In genomic region chr7:1473864-1474512, GRCh38 we compare ENCODE assay signal across 1 cellular context.
TF ChIP-seq lines count a peak whose summit lies in the region.

No MANE protein-coding gene starts in this region.

TF ChIP-seq in K562, 482 proteins besides CTCF, POLR2A, EP300 and RAD21 (continued from another document and continues in another):
- TF ChIP-seq, protein P1, sequence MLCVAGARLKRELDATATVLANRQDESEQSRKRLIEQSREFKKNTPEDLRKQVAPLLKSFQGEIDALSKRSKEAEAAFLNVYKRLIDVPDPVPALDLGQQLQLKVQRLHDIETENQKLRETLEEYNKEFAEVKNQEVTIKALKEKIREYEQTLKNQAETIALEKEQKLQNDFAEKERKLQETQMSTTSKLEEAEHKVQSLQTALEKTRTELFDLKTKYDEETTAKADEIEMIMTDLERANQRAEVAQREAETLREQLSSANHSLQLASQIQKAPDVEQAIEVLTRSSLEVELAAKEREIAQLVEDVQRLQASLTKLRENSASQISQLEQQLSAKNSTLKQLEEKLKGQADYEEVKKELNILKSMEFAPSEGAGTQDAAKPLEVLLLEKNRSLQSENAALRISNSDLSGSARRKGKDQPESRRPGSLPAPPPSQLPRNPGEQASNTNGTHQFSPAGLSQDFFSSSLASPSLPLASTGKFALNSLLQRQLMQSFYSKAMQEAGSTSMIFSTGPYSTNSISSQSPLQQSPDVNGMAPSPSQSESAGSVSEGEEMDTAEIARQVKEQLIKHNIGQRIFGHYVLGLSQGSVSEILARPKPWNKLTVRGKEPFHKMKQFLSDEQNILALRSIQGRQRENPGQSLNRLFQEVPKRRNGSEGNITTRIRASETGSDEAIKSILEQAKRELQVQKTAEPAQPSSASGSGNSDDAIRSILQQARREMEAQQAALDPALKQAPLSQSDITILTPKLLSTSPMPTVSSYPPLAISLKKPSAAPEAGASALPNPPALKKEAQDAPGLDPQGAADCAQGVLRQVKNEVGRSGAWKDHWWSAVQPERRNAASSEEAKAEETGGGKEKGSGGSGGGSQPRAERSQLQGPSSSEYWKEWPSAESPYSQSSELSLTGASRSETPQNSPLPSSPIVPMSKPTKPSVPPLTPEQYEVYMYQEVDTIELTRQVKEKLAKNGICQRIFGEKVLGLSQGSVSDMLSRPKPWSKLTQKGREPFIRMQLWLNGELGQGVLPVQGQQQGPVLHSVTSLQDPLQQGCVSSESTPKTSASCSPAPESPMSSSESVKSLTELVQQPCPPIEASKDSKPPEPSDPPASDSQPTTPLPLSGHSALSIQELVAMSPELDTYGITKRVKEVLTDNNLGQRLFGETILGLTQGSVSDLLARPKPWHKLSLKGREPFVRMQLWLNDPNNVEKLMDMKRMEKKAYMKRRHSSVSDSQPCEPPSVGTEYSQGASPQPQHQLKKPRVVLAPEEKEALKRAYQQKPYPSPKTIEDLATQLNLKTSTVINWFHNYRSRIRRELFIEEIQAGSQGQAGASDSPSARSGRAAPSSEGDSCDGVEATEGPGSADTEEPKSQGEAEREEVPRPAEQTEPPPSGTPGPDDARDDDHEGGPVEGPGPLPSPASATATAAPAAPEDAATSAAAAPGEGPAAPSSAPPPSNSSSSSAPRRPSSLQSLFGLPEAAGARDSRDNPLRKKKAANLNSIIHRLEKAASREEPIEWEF (CRISPR knock-in tag; IDR thresholded peaks at IDR 0.05): no peak
- TF ChIP-seq MEF2D (tag; conservative IDR thresholded peaks at IDR 0.05; ENCODE audit: low read depth) (no peak), CREM (IDR thresholded peaks at IDR 0.05; ENCODE audit: low read depth) (peak; percentile 61), GABPB1 (CRISPR knock-in tag; IDR thresholded peaks at IDR 0.05) (peak; percentile 59; the same call in 1 of the 2 replicates), HDAC8 (tag; IDR thresholded peaks at IDR 0.05) (no peak), LARP7 (IDR thresholded peaks at IDR 0.05) (no peak), CTCFL (IDR thresholded peaks at IDR 0.05; ENCODE audit: borderline replicate concordance, insufficient read depth, low read depth, low read length, poor library complexity, severe bottlenecking) (peak; percentile 87), SETDB1 (IDR thresholded peaks at IDR 0.05; ENCODE audit: low read length) (no peak), NCOA6 (IDR thresholded peaks at IDR 0.05) (no peak), TAL1 (IDR thresholded peaks at IDR 0.05) (no peak), ZBTB33 (CRISPR knock-in tag; IDR thresholded peaks at IDR 0.05) (peak; percentile 95), ESRRA (IDR thresholded peaks at IDR 0.05; ENCODE audit: borderline replicate concordance, low read depth) (peak; percentile 41; the same call in 1 of the 2 replicates), RBM25 (IDR thresholded peaks at IDR 0.05; ENCODE audit: low read depth, low read length, severe bottlenecking) (no peak), SOX6 (IDR thresholded peaks at IDR 0.05) (0 out of 2 replicates have a peak, but pooled peaks have one; percentile 42), TARDBP (IDR thresholded peaks at IDR 0.05) (no peak), ZNF175 (CRISPR knock-in tag; IDR thresholded peaks at IDR 0.05; ENCODE audit: low read depth) (no peak), HOXB6 (CRISPR knock-in tag; IDR thresholded peaks at IDR 0.05; ENCODE audit: borderline replicate concordance) (no peak), GTF2E2 (tag; IDR thresholded peaks at IDR 0.05) (no peak), ZNF75A (CRISPR knock-in tag; IDR thresholded peaks at IDR 0.05) (no peak), ELF4 (CRISPR knock-in tag; IDR thresholded peaks at IDR 0.05) (no peak), LEF1 (IDR thresholded peaks at IDR 0.05) (peak; percentile 85), U2AF2 (optimal IDR thresholded peaks at IDR 0.05; ENCODE audit: low read depth, low read length) (no peak), ZNF449 (CRISPR knock-in tag; IDR thresholded peaks at IDR 0.05) (no peak), HDAC2 (IDR thresholded peaks at IDR 0.05) (no peak), CBFB (CRISPR knock-in tag; IDR thresholded peaks at IDR 0.05) (peak; percentile 82; the same call in 1 of the 2 replicates), ETS2 (tag; IDR thresholded peaks at IDR 0.05; ENCODE audit: borderline replicate concordance, poor library complexity, severe bottlenecking) (no peak), TFAM (CRISPR knock-in tag; conservative IDR thresholded peaks at IDR 0.05) (no peak), HNRNPH1 (optimal IDR thresholded peaks at IDR 0.05; ENCODE audit: low read depth, low read length) (no peak), RUNX1 (IDR thresholded peaks at IDR 0.05; ENCODE audit: low read depth) (peak; percentile 13; the same call in 1 of the 2 replicates), RNF2 (IDR thresholded peaks at IDR 0.05) (no peak), FOXM1 (IDR thresholded peaks at IDR 0.05; ENCODE audit: low read depth) (no peak), FOXM1 (CRISPR knock-in tag; IDR thresholded peaks at IDR 0.05; ENCODE audit: low read depth) (peak; percentile 53; the same call in 1 of the 2 replicates), ZFPM2 (CRISPR knock-in tag; IDR thresholded peaks at IDR 0.05) (no peak), HDAC3 (IDR thresholded peaks at IDR 0.05; ENCODE audit: borderline replicate concordance, partially characterized antibody) (no peak), E2F3 (CRISPR knock-in tag; IDR thresholded peaks at IDR 0.05) (0 out of 2 replicates have a peak, but pooled peaks have one; percentile 28), ZNF3 (CRISPR knock-in tag; IDR thresholded peaks at IDR 0.05) (no peak)
- TF ChIP-seq, protein P2, sequence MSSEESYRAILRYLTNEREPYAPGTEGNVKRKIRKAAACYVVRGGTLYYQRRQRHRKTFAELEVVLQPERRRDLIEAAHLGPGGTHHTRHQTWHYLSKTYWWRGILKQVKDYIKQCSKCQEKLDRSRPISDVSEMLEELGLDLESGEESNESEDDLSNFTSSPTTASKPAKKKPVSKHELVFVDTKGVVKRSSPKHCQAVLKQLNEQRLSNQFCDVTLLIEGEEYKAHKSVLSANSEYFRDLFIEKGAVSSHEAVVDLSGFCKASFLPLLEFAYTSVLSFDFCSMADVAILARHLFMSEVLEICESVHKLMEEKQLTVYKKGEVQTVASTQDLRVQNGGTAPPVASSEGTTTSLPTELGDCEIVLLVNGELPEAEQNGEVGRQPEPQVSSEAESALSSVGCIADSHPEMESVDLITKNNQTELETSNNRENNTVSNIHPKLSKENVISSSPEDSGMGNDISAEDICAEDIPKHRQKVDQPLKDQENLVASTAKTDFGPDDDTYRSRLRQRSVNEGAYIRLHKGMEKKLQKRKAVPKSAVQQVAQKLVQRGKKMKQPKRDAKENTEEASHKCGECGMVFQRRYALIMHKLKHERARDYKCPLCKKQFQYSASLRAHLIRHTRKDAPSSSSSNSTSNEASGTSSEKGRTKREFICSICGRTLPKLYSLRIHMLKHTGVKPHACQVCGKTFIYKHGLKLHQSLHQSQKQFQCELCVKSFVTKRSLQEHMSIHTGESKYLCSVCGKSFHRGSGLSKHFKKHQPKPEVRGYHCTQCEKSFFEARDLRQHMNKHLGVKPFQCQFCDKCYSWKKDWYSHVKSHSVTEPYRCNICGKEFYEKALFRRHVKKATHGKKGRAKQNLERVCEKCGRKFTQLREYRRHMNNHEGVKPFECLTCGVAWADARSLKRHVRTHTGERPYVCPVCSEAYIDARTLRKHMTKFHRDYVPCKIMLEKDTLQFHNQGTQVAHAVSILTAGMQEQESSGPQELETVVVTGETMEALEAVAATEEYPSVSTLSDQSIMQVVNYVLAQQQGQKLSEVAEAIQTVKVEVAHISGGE (CRISPR knock-in tag; IDR thresholded peaks at IDR 0.05): no peak
- TF ChIP-seq, protein P3, sequence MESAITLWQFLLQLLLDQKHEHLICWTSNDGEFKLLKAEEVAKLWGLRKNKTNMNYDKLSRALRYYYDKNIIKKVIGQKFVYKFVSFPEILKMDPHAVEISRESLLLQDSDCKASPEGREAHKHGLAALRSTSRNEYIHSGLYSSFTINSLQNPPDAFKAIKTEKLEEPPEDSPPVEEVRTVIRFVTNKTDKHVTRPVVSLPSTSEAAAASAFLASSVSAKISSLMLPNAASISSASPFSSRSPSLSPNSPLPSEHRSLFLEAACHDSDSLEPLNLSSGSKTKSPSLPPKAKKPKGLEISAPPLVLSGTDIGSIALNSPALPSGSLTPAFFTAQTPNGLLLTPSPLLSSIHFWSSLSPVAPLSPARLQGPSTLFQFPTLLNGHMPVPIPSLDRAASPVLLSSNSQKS (CRISPR knock-in tag; IDR thresholded peaks at IDR 0.05): no peak
- TF ChIP-seq, protein P4, sequence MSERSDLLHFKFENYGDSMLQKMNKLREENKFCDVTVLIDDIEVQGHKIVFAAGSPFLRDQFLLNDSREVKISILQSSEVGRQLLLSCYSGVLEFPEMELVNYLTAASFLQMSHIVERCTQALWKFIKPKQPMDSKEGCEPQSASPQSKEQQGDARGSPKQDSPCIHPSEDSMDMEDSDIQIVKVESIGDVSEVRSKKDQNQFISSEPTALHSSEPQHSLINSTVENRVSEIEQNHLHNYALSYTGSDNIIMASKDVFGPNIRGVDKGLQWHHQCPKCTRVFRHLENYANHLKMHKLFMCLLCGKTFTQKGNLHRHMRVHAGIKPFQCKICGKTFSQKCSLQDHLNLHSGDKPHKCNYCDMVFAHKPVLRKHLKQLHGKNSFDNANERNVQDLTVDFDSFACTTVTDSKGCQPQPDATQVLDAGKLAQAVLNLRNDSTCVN (CRISPR knock-in tag; IDR thresholded peaks at IDR 0.05): no peak
- TF ChIP-seq, protein P5, sequence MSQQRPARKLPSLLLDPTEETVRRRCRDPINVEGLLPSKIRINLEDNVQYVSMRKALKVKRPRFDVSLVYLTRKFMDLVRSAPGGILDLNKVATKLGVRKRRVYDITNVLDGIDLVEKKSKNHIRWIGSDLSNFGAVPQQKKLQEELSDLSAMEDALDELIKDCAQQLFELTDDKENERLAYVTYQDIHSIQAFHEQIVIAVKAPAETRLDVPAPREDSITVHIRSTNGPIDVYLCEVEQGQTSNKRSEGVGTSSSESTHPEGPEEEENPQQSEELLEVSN (IDR thresholded peaks at IDR 0.05; ENCODE audit: borderline replicate concordance in 1 of 2, extremely low read depth in 1 of 2, insufficient read depth in 1 of 2, insufficient read length in 1 of 2, low read depth in 1 of 2, low read length in 1 of 2, poor library complexity in 1 of 2, severe bottlenecking in 1 of 2): peak; percentile 92 to 95
- TF ChIP-seq, protein P6, sequence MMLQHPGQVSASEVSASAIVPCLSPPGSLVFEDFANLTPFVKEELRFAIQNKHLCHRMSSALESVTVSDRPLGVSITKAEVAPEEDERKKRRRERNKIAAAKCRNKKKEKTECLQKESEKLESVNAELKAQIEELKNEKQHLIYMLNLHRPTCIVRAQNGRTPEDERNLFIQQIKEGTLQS (IDR thresholded peaks at IDR 0.05): no peak
- TF ChIP-seq, protein P6 (CRISPR knock-in tag; conservative IDR thresholded peaks at IDR 0.05): no peak
- TF ChIP-seq, protein P7, sequence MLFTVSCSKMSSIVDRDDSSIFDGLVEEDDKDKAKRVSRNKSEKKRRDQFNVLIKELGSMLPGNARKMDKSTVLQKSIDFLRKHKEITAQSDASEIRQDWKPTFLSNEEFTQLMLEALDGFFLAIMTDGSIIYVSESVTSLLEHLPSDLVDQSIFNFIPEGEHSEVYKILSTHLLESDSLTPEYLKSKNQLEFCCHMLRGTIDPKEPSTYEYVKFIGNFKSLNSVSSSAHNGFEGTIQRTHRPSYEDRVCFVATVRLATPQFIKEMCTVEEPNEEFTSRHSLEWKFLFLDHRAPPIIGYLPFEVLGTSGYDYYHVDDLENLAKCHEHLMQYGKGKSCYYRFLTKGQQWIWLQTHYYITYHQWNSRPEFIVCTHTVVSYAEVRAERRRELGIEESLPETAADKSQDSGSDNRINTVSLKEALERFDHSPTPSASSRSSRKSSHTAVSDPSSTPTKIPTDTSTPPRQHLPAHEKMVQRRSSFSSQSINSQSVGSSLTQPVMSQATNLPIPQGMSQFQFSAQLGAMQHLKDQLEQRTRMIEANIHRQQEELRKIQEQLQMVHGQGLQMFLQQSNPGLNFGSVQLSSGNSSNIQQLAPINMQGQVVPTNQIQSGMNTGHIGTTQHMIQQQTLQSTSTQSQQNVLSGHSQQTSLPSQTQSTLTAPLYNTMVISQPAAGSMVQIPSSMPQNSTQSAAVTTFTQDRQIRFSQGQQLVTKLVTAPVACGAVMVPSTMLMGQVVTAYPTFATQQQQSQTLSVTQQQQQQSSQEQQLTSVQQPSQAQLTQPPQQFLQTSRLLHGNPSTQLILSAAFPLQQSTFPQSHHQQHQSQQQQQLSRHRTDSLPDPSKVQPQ (CRISPR knock-in tag; IDR thresholded peaks at IDR 0.05; ENCODE audit: borderline replicate concordance): peak; percentile 52; the same call in 1 of the 2 replicates
